In genomic region chr9:18297532-18297872, GRCh38 we compare ENCODE assay signal across 11 cellular contexts.
DNase-seq lines count a peak whose midpoint lies in the region; ATAC-seq, FAIRE-seq and TF ChIP-seq lines count a peak whose summit lies in the region.
"Had no signal": no experiment of that assay in that cellular context is flagged by ENCODE, and none has a peak within 500 bp of the region (broad histone marks: within the 10 kb centered on the region; RNA-seq: fewer than 3 reads in every experiment).

No MANE protein-coding gene starts in this region.

- no peaks in the 10 kb centered on the region for H4K20me1 ChIP-seq in SK-N-SH (ENCODE audit: insufficient read depth)

- no peaks in the 10 kb centered on the region; a peak in 3 of 4 replicates for H3K4me1 ChIP-seq in SK-N-SH (ENCODE audit: control insufficient read depth in 1 of 2, insufficient read depth in 2 of 2, low read depth in 1 of 2, low read length in 1 of 2)

- no peak for ATAC-seq in HG02973 (IDR thresholded peaks at IDR 0.05; ENCODE audit: unreplicated experiment)
- ATAC-seq: activated T-cell treated with anti-CD3 and anti-CD28 coated beads, Interleukin-2, amount 50 U/mL, for 72 hours had no signal

- no peaks in the 10 kb centered on the region for H3K36me3 ChIP-seq in SK-N-SH (replicated peaks in 1 of 2; ENCODE audit: control insufficient read depth in 1 of 2, insufficient read depth in 2 of 2, low read length in 1 of 2)

- no peaks in the 10 kb centered on the region for H3K9me3 ChIP-seq in SK-N-SH

- H3K79me2 ChIP-seq in SK-N-SH (ENCODE audit: insufficient read depth) = no peaks in the 10 kb centered on the region

- CTCF ChIA-PET in SK-N-SH (lab: Yijun Ruan, JAX) = no interaction called here

- POLR2A ChIA-PET in SK-N-SH (lab: Yijun Ruan, JAX) = no interaction called here

- WGBS in SK-N-SH (ENCODE audit: low lambda C conversion rate) = 46% methylated on average over 5 of the region's 5 CpGs

- FAIRE-seq in HTR-8/SVneo (lab: Jason Lieb, UNC) = no peak

- no peaks in the 10 kb centered on the region for H3K27me3 ChIP-seq in SK-N-SH (ENCODE audit: insufficient read depth)

- peak overlapping the region in 1 of 2 experiments; percentile 48; a peak in 2 of 4 replicates for H3K4me3 ChIP-seq in SK-N-SH (ENCODE audit: low read depth in 2 of 2, low read length in 1 of 2)

- H3F3A ChIP-seq in SK-N-SH (replicated peaks; ENCODE audit: insufficient read depth) = peaks cover 16% of the 10 kb centered on the region

- no peaks in the 10 kb centered on the region for H3K9me2 ChIP-seq in SK-N-SH

- DNase-seq in HTR-8/SVneo (ENCODE audit: insufficient read length, low spot score) = peak; percentile 5
- DNase-seq in SK-N-SH = peak; percentile 20
- peak; percentile 63 for DNase-seq in iPS-NIHi11 (ENCODE audit: low spot score)
- no peak for DNase-seq in T-helper 9 cell
- DNase-seq in activated CD4-positive, alpha-beta T cell treated with anti-CD3 and anti-CD28 coated beads for 1 hour = no peak
- DNase-seq in effector CD4-positive, alpha-beta T cell = no peak
- DNase-seq: activated T-cell treated with anti-CD3 and anti-CD28 coated beads, Interleukin-2, amount 50 U/mL, for 72 hours; GOT3; NCI-H1694 had no signal

- peak overlapping the region; percentile 67 for H2AFZ ChIP-seq in SK-N-SH (ENCODE audit: low read depth)

- 0 out of 2 replicates have a peak, but pooled peaks have one; percentile 11 for TF ChIP-seq CTCF in C4-2B (conservative IDR thresholded peaks at IDR 0.05)
- TF ChIP-seq CTCF in SK-N-SH (IDR thresholded peaks at IDR 0.05) = peak; percentile 64

- TF ChIP-seq RAD21 in SK-N-SH (IDR thresholded peaks at IDR 0.05; ENCODE audit: low read length) = no peak

- H3K9ac ChIP-seq in SK-N-SH = no peak overlapping the region; the same call in 1 of the 2 replicates

- TF ChIP-seq EP300 in SK-N-SH (IDR thresholded peaks at IDR 0.05; ENCODE audit: borderline replicate concordance in 1 of 2, low read depth in 1 of 2, low read length in 1 of 2) = no peak

- H3K4me2 ChIP-seq in SK-N-SH = peak overlapping the region; percentile 52; the same call in 1 of the 2 replicates

- H3K27ac ChIP-seq in C4-2B = no peak overlapping the region
- peak overlapping the region in 1 of 2 experiments; percentile 85; a peak in 2 of 4 replicates for H3K27ac ChIP-seq in SK-N-SH (ENCODE audit: low read depth in 2 of 2, low read length in 1 of 2)

TF ChIP-seq in SK-N-SH, 30 proteins besides CTCF, POLR2A, EP300 and RAD21:
- TF ChIP-seq CHD2 (IDR thresholded peaks at IDR 0.05; ENCODE audit: low read length, partially characterized antibody) = no peak
TF ChIP-seq in SK-N-SH: peak in this region for 0.

Comparison
In these comparisons a context has a peak if more than half of its experiments do, and no peak if none do; other contexts are left out.
1. DNase-seq: peak in HTR-8/SVneo (single experiment), SK-N-SH (single experiment) and iPS-NIHi11 (single experiment); none in T-helper 9 cell (single experiment), activated CD4-positive, alpha-beta T cell treated with anti-CD3 and anti-CD28 coated beads for 1 hour (single experiment) and effector CD4-positive, alpha-beta T cell (single experiment).